Comparison of ENCODE assay signal across 7 cellular contexts in genomic region chr7:115799430-115799829, GRCh38.
"Had no signal": no experiment of that assay in that cellular context is flagged by ENCODE, and none has a peak within 500 bp of the region (broad histone marks: within the 10 kb centered on the region; RNA-seq: fewer than 3 reads in every experiment).

No MANE protein-coding gene starts in this region.

- DNase-seq: GDM1, GF-D8 had no signal

- FAIRE-seq: GM12878, GM12891, GM12892, GM18507, GM19239 had no signal

- H3K4me3 ChIP-seq: GM12878 had no signal

- ATAC-seq: GM12878 had no signal
